ENCODE assay signal across 16 cellular contexts in the genomic region with DNA sequence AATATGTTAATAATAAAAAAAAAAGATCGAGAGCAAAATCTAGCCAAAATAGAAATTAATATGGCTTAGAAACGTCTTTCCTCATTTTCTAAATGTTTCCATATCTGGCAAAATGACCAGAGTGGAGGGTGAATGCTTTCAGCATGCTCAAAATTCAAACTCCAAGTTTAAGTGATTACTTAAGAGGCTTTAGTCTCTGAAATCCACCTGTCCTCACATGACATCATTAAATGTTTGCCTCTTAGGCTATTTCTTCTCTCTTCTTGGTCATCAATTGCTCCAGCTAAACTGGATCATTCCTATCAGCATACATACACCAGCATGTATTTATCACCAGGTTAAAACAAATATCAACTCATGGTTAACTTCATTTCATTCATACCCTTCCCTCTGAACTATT. TPM values are rescaled to one million over a fixed set of nuclear protein-coding genes. Genes with fewer than 3 reads are reported as not detected.
"Had no signal": no experiment of that assay in that cellular context is flagged by ENCODE, and none has a peak within 500 bp of the region (broad histone marks: within the 10 kb centered on the region; RNA-seq: fewer than 3 reads in every experiment).

No MANE protein-coding gene starts in this region.

- H3K4me3 Mint-ChIP-seq: activated CD8-positive, alpha-beta T cell treated with anti-CD3 and anti-CD28 coated beads for 36 hours; activated naive CD8-positive, alpha-beta T cell treated with anti-CD3 and anti-CD28 coated beads, Interleukin-2, amount 50 U/mL, for 24 hours; naive thymus-derived CD8-positive, alpha-beta T cell had no signal

- DNase-seq: activated CD8-positive, alpha-beta memory T cell treated with anti-CD3 and anti-CD28 coated beads, Interleukin-2, amount 50 U/mL, for 48 hours; activated CD8-positive, alpha-beta T cell treated with anti-CD3 and anti-CD28 coated beads for 36 hours; activated naive CD8-positive, alpha-beta T cell treated with anti-CD3 and anti-CD28 coated beads, Interleukin-2, amount 50 U/mL, for 24 hours; effector CD8-positive, alpha-beta T cell; hippocampal formation; naive thymus-derived CD8-positive, alpha-beta T cell; occipital lobe; psoas muscle; right lobe of liver; stimulated activated CD4-positive, alpha-beta T cell treated with anti-CD3 and anti-CD28 coated beads, Interleukin-12 subunit alpha, Interleukin-12 subunit beta, amount 100 ng/mL, for 4 hours; stimulated activated naive CD8-positive, alpha-beta T cell treated with anti-CD3 and anti-CD28 coated beads, Interleukin-15, Interleukin-2, amounts not matched to agents 100 U/mL and 50 U/mL, for 24 hours; T1000 had no signal

- H3K4me3 ChIP-seq: cardiac muscle cell, lung, psoas muscle, right lobe of liver had no signal

- H3K36me3 Mint-ChIP-seq: naive thymus-derived CD8-positive, alpha-beta T cell had no signal

- H3K4me1 ChIP-seq: psoas muscle, right lobe of liver had no signal

- H3K9me3 Mint-ChIP-seq: activated CD8-positive, alpha-beta T cell treated with anti-CD3 and anti-CD28 coated beads for 36 hours; activated naive CD8-positive, alpha-beta T cell treated with anti-CD3 and anti-CD28 coated beads, Interleukin-2, amount 50 U/mL, for 24 hours; naive thymus-derived CD8-positive, alpha-beta T cell had no signal

- H3K27ac Mint-ChIP-seq: activated naive CD8-positive, alpha-beta T cell treated with anti-CD3 and anti-CD28 coated beads, Interleukin-2, amount 50 U/mL, for 24 hours; naive thymus-derived CD8-positive, alpha-beta T cell had no signal

- H3K27me3 ChIP-seq: cardiac muscle cell, right lobe of liver had no signal

- H3K27ac ChIP-seq: cardiac muscle cell, psoas muscle, right lobe of liver had no signal

- H3K27me3 Mint-ChIP-seq: activated CD8-positive, alpha-beta T cell treated with anti-CD3 and anti-CD28 coated beads for 36 hours; activated naive CD8-positive, alpha-beta T cell treated with anti-CD3 and anti-CD28 coated beads, Interleukin-2, amount 50 U/mL, for 24 hours; naive thymus-derived CD8-positive, alpha-beta T cell had no signal

- H3K36me3 ChIP-seq: cardiac muscle cell, right lobe of liver had no signal

- H3K9me3 ChIP-seq: psoas muscle, right lobe of liver had no signal

RNA-seq across cellular contexts. Expression of a gene that starts 54.5 kb away (rescaled TPM):
- total RNA-seq: activated CD8-positive, alpha-beta T cell treated with anti-CD3 and anti-CD28 coated beads for 36 hours; cardiac muscle cell; lung; naive thymus-derived CD8-positive, alpha-beta T cell; occipital lobe; psoas muscle; right lobe of liver; SK-MEL-5 had no signal
- polyA plus RNA-seq: cardiac muscle cell; lung; naive thymus-derived CD8-positive, alpha-beta T cell; psoas muscle; thymus had no signal
